ENCODE assay signal across 10 cellular contexts in genomic region chr3:152403632-152404066, GRCh38.
A peak's percentile ranks its signal among the peaks of the same experiment; 100 is the strongest.
DNase-seq lines count a peak whose midpoint lies in the region; ATAC-seq and TF ChIP-seq lines count a peak whose summit lies in the region.
"Had no signal": no experiment of that assay in that cellular context is flagged by ENCODE, and none has a peak within 500 bp of the region (broad histone marks: within the 10 kb centered on the region; RNA-seq: fewer than 3 reads in every experiment).

No MANE protein-coding gene starts in this region.

- no peak overlapping the region for H4K8ac ChIP-seq in mesenchymal stem cell (ENCODE audit: low read length)

- no peak overlapping the region for H2AFZ ChIP-seq in mesenchymal stem cell (ENCODE audit: low read depth, low read length)

- H2BK12ac ChIP-seq in mesenchymal stem cell (ENCODE audit: low read length in 2 of 2): no peak overlapping the region

- no peaks in the 10 kb centered on the region for H3K27me3 Mint-ChIP-seq in activated CD8-positive, alpha-beta memory T cell treated with anti-CD3 and anti-CD28 coated beads, Interleukin-2, amount 10 ng/mL, durations not matched to agents 7 days and 5 days

- no peak overlapping the region for H3K23ac ChIP-seq in mesenchymal stem cell (ENCODE audit: low read length in 2 of 2)

- H2BK15ac ChIP-seq in mesenchymal stem cell (ENCODE audit: low read depth, poor library complexity, severe bottlenecking): no peak overlapping the region

- H3K27me3 ChIP-seq in mesenchymal stem cell (ENCODE audit: control insufficient read depth in 1 of 2, insufficient read depth in 1 of 2, low read length in 2 of 2) (no peaks in the 10 kb centered on the region), tibial artery (no peaks in the 10 kb centered on the region)

- no peaks in the 10 kb centered on the region for H3K79me1 ChIP-seq in mesenchymal stem cell (replicated peaks; ENCODE audit: low read length, poor library complexity, severe bottlenecking)

- peak overlapping the region in 1 of 2 experiments; percentile 78 for H3K18ac ChIP-seq in mesenchymal stem cell (ENCODE audit: low read depth in 1 of 2, low read length in 2 of 2)

- no peak overlapping the region for H3K4me2 ChIP-seq in mesenchymal stem cell (ENCODE audit: low read length, poor library complexity, severe bottlenecking)

- peaks cover 65% of the 10 kb centered on the region for H3K4me1 Mint-ChIP-seq in activated CD8-positive, alpha-beta memory T cell treated with anti-CD3 and anti-CD28 coated beads, Interleukin-2, amount 10 ng/mL, durations not matched to agents 7 days and 5 days

- H3K4me3 ChIP-seq in mesenchymal stem cell (ENCODE audit: insufficient read depth in 1 of 2, low read depth in 1 of 2, low read length in 2 of 2) (no peak overlapping the region), tibial artery (no peak overlapping the region)

- peak overlapping the region; percentile 15 for H2AK5ac ChIP-seq in mesenchymal stem cell (ENCODE audit: low read length, severe bottlenecking)

- no peak overlapping the region for H3K4me3 Mint-ChIP-seq in activated CD8-positive, alpha-beta memory T cell treated with anti-CD3 and anti-CD28 coated beads, Interleukin-2, amount 10 ng/mL, durations not matched to agents 7 days and 5 days

- no peaks in the 10 kb centered on the region for H3K9me3 Mint-ChIP-seq in activated CD8-positive, alpha-beta memory T cell treated with anti-CD3 and anti-CD28 coated beads, Interleukin-2, amount 10 ng/mL, durations not matched to agents 7 days and 5 days (ENCODE audit: low read depth)

- no peak overlapping the region for H4K91ac ChIP-seq in mesenchymal stem cell (ENCODE audit: low read length)

- H2BK5ac ChIP-seq in mesenchymal stem cell (ENCODE audit: low read depth, low read length, poor library complexity, severe bottlenecking): no peak overlapping the region

- H3K4ac ChIP-seq in mesenchymal stem cell (ENCODE audit: low read depth in 1 of 2, low read length in 2 of 2): peak overlapping the region in 1 of 2 experiments; percentile 26

- peaks cover 43% of the 10 kb centered on the region for H3K36me3 Mint-ChIP-seq in activated CD8-positive, alpha-beta memory T cell treated with anti-CD3 and anti-CD28 coated beads, Interleukin-2, amount 10 ng/mL, durations not matched to agents 7 days and 5 days

- H3K4me1 ChIP-seq in mesenchymal stem cell (ENCODE audit: control insufficient read depth, insufficient read depth, low read depth, low read length): peaks cover 6% of the 10 kb centered on the region
- H3K4me1 ChIP-seq in tibial artery: peaks cover 3 to 92% (median 69%) of the 10 kb centered on the region in 4 donors

- no peak for ATAC-seq in activated CD8-positive, alpha-beta memory T cell treated with anti-CD3 and anti-CD28 coated beads, Interleukin-2, amount 10 ng/mL, durations not matched to agents 7 days and 5 days
- ATAC-seq in HG02759 (IDR thresholded peaks at IDR 0.05; ENCODE audit: unreplicated experiment): no peak
- ATAC-seq: Panc1 had no signal

- no peak overlapping the region for H3K9ac ChIP-seq in mesenchymal stem cell (ENCODE audit: low read length)

- no peak for TF ChIP-seq CTCF in tibial artery (IDR thresholded peaks at IDR 0.05)

- no peak overlapping the region for H3K14ac ChIP-seq in mesenchymal stem cell (ENCODE audit: low read length in 2 of 2)

- H3K27ac Mint-ChIP-seq in activated CD8-positive, alpha-beta memory T cell treated with anti-CD3 and anti-CD28 coated beads, Interleukin-2, amount 10 ng/mL, durations not matched to agents 7 days and 5 days: peak overlapping the region; percentile 53

- no peaks in the 10 kb centered on the region for H3K9me3 ChIP-seq in mesenchymal stem cell (ENCODE audit: control insufficient read depth, low read length)
- no peaks in the 10 kb centered on the region for H3K9me3 ChIP-seq in tibial artery

- peak overlapping the region; percentile 58 for H3K27ac ChIP-seq in cingulate gyrus (ENCODE audit: low read depth, low read length)
- H3K27ac ChIP-seq in mesenchymal stem cell (ENCODE audit: low read length, poor library complexity, severe bottlenecking): no peak overlapping the region
- peak overlapping the region; percentile 86 to 87 for H3K27ac ChIP-seq in tibial artery

- no peak for DNase-seq in activated CD8-positive, alpha-beta memory T cell treated with anti-CD3 and anti-CD28 coated beads, Interleukin-2, amount 10 ng/mL, durations not matched to agents 7 days and 5 days
- no peak for DNase-seq in activated CD8-positive, alpha-beta memory T cell treated with anti-CD3 and anti-CD28 coated beads, Interleukin-2, amount 50 U/mL, for 48 hours
- peak; percentile 90 for DNase-seq in mesenchymal stem cell
- DNase-seq in tibial artery: peak; percentile 90 to 97
- no peak for DNase-seq in ureter (ENCODE audit: low spot score)
- no peak for DNase-seq in activated gamma-delta T cell treated with Interleukin-2 at 50 U/mL for 16 hours
- DNase-seq: activated T-cell treated with anti-CD3 and anti-CD28 coated beads, Interleukin-2, amount 50 U/mL, for 48 hours had no signal

- H2BK120ac ChIP-seq in mesenchymal stem cell (ENCODE audit: low read depth, low read length): no peak overlapping the region

- H3K36me3 ChIP-seq in mesenchymal stem cell (ENCODE audit: control insufficient read depth in 1 of 2, insufficient read depth in 2 of 2, low read depth in 1 of 2, low read length in 2 of 2) (no peaks in the 10 kb centered on the region), tibial artery (no peaks in the 10 kb centered on the region)

- CTCF ChIA-PET in activated CD8-positive, alpha-beta memory T cell treated with anti-CD3 and anti-CD28 coated beads, Interleukin-2, amount 10 ng/mL, durations not matched to agents 7 days and 5 days (lab: Charles Lee): interaction anchor here (1.0 kb wide), 1 partner anchor 8 kb away, joined by 4 read pairs; no protein-coding TSS in a partner anchor

- 66% methylated on average over 2 of the region's 2 CpGs for WGBS in mesenchymal stem cell

- intact Hi-C loops in tibial artery (cut with DNase I; ENCODE audit: low total_unique reads): loop anchor here (10.0 kb wide), 1 partner anchor 139 kb away; the partner anchor contains the start of gene MBNL1

Comparison
In these comparisons a context has a peak if more than half of its experiments do, and no peak if none do; other contexts are left out.
1. DNase-seq: peak in mesenchymal stem cell (single experiment) and tibial artery (2 of 2); none in activated CD8-positive, alpha-beta memory T cell treated with anti-CD3 and anti-CD28 coated beads, Interleukin-2, amount 10 ng/mL, durations not matched to agents 7 days and 5 days (single experiment), activated CD8-positive, alpha-beta memory T cell treated with anti-CD3 and anti-CD28 coated beads, Interleukin-2, amount 50 U/mL, for 48 hours (single experiment), ureter (single experiment) and activated gamma-delta T cell treated with Interleukin-2 at 50 U/mL for 16 hours (single experiment).